1 cellular context compared by ENCODE assay signal in the genomic region with DNA sequence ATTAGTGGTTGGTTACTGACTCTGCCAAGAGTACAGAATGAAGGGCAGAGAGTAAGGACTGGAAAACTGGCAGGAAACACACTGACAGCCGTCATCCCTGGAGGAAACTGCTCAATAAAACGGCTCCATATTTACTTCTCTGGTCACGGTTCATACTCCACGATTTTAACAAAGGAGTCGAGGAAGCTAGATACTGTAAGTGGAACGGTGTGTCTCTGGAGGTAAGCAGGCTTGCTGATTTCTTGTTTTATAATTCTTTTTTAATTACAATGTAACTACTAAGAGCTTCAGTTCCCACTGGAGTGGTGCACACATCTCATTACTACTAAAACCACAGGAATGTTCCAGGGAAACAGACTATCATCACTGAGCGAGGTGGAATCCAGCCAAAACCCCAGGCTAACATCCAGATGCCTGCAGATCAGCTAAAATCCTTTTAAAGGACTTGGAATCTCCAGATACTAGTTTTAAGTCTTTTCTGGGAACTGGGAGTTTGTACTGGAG.
TF ChIP-seq lines count a peak whose summit lies in the region.

No MANE protein-coding gene starts in this region.

TF ChIP-seq in SK-N-SH, 30 proteins besides CTCF, POLR2A, EP300 and RAD21:
- TF ChIP-seq FOSL2 (IDR thresholded peaks at IDR 0.05; ENCODE audit: borderline replicate concordance, low read depth), result 0 out of 2 replicates have a peak, but pooled peaks have one; percentile 29
- TF ChIP-seq RXRA (IDR thresholded peaks at IDR 0.05; ENCODE audit: borderline replicate concordance, low read depth), result peak; percentile 31; the same call in 1 of the 2 replicates
- TF ChIP-seq POLR2AphosphoS5 (IDR thresholded peaks at IDR 0.05; ENCODE audit: low read depth, low read length), result peak; percentile 40; the same call in 1 of the 2 replicates
- TF ChIP-seq JUND (IDR thresholded peaks at IDR 0.05), result peak; percentile 4; the same call in 1 of the 2 replicates
- TF ChIP-seq TCF12 (IDR thresholded peaks at IDR 0.05), result peak; percentile 85
- peak; percentile 87; the same call in 1 of the 2 replicates for TF ChIP-seq NFIC (IDR thresholded peaks at IDR 0.05; ENCODE audit: borderline replicate concordance)
- TF ChIP-seq, protein P1, sequence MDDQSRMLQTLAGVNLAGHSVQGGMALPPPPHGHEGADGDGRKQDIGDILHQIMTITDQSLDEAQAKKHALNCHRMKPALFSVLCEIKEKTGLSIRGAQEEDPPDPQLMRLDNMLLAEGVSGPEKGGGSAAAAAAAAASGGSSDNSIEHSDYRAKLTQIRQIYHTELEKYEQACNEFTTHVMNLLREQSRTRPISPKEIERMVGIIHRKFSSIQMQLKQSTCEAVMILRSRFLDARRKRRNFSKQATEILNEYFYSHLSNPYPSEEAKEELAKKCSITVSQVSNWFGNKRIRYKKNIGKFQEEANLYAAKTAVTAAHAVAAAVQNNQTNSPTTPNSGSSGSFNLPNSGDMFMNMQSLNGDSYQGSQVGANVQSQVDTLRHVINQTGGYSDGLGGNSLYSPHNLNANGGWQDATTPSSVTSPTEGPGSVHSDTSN (IDR thresholded peaks at IDR 0.05), result peak; percentile 45; the same call in 1 of the 2 replicates
- TF ChIP-seq TEAD4 (IDR thresholded peaks at IDR 0.05; ENCODE audit: borderline replicate concordance, insufficient read depth), result peak; percentile 67; the same call in 1 of the 2 replicates
- no peak for TF ChIP-seq CHD2 (IDR thresholded peaks at IDR 0.05; ENCODE audit: low read length, partially characterized antibody)
- TF ChIP-seq TAF1 (IDR thresholded peaks at IDR 0.05; ENCODE audit: borderline replicate concordance, low read depth, low read length), result no peak
- 0 out of 2 replicates have a peak, but pooled peaks have one; percentile 23 for TF ChIP-seq YY1 (IDR thresholded peaks at IDR 0.05; ENCODE audit: low read depth)
- TF ChIP-seq, protein P2, sequence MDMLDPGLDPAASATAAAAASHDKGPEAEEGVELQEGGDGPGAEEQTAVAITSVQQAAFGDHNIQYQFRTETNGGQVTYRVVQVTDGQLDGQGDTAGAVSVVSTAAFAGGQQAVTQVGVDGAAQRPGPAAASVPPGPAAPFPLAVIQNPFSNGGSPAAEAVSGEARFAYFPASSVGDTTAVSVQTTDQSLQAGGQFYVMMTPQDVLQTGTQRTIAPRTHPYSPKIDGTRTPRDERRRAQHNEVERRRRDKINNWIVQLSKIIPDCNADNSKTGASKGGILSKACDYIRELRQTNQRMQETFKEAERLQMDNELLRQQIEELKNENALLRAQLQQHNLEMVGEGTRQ (IDR thresholded peaks at IDR 0.05; ENCODE audit: borderline replicate concordance, low read depth, low read length), result no peak
- no peak for TF ChIP-seq GATA2 (CRISPR knock-in tag; IDR thresholded peaks at IDR 0.05)
